Comparison of ENCODE assay signal across 18 cellular contexts in the genomic region with DNA sequence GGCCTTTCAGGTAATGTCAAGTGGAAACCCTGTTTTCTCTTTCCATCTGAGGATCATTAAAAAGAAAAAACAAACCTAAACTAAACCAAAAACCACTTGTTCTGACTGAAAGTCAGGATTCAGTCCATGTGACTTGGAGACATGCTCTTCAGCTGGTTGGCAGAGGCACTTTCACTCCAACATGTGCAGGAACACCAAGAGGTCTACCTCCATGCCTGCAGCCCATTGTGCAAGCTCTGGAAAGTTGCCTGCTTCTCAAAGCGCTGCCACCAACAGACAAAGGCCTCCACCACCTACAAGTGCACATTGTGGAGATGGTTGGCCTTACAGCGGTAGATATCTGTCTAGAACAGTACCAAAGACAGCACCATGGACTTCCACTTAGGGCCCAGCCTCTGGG.
DNase-seq lines count a peak whose midpoint lies in the region; ATAC-seq, FAIRE-seq and TF ChIP-seq lines count a peak whose summit lies in the region.
"Had no signal": no experiment of that assay in that cellular context is flagged by ENCODE, and none has a peak within 500 bp of the region (broad histone marks: within the 10 kb centered on the region; RNA-seq: fewer than 3 reads in every experiment).

No MANE protein-coding gene starts in this region.

- CTCF ChIA-PET in K562 (lab: Yijun Ruan, JAX; ENCODE audit: low intra/inter-chr PET ratio): no interaction called here

- H3K27me3 ChIP-seq in K562 (ENCODE audit: control insufficient read depth in 2 of 2, insufficient read depth in 2 of 2, low read length in 2 of 2) (no peaks in the 10 kb centered on the region), neuronal stem cell (ENCODE audit: control insufficient read depth in 3 of 3, insufficient read depth in 3 of 3, low read depth in 1 of 3, low read length in 3 of 3) (no peaks in the 10 kb centered on the region), thyroid gland (no peaks in the 10 kb centered on the region), upper lobe of left lung (no peaks in the 10 kb centered on the region)
- H3K27me3 ChIP-seq: BLaER1 had no signal

- TF ChIP-seq RAD21 in K562 (CRISPR knock-in tag; conservative IDR thresholded peaks at IDR 0.05 in 1 of 2, IDR thresholded peaks at IDR 0.05 in 1 of 2): no peak

- H3K4ac ChIP-seq in neuronal stem cell (ENCODE audit: low read length): no peak overlapping the region

- H3K4me2 ChIP-seq in K562 (ENCODE audit: insufficient read depth, low read length) (no peak overlapping the region), neuronal stem cell (ENCODE audit: insufficient read depth, low read length, poor library complexity, severe bottlenecking) (no peak overlapping the region)
- H3K4me2 ChIP-seq: BLaER1 had no signal

- H3K36me3 ChIP-seq in K562 (ENCODE audit: control insufficient read depth, insufficient read depth, low read length) (no peaks in the 10 kb centered on the region), neuronal stem cell (replicated peaks in 1 of 2; ENCODE audit: control insufficient read depth in 2 of 2, insufficient read depth in 2 of 2, low read length in 2 of 2) (no peaks in the 10 kb centered on the region), thyroid gland (no peaks in the 10 kb centered on the region), upper lobe of left lung (no peaks in the 10 kb centered on the region)
- H3K36me3 ChIP-seq: BLaER1 had no signal

- H3K9me3 ChIP-seq in K562 (replicated peaks; ENCODE audit: control insufficient read depth, insufficient read depth, low read depth, low read length) (no peaks in the 10 kb centered on the region), neuronal stem cell (replicated peaks in 1 of 2; ENCODE audit: control insufficient read depth in 2 of 2, insufficient read depth in 1 of 2, low read depth in 1 of 2, low read length in 2 of 2) (no peaks in the 10 kb centered on the region), thyroid gland (no peaks in the 10 kb centered on the region), upper lobe of left lung (no peaks in the 10 kb centered on the region)
- H3K9me3 ChIP-seq: BLaER1 had no signal

- no peak overlapping the region for H2BK5ac ChIP-seq in neuronal stem cell (ENCODE audit: low read length)

- H2BK120ac ChIP-seq in neuronal stem cell (ENCODE audit: low read depth, low read length): no peak overlapping the region

- H2AFZ ChIP-seq in K562 (ENCODE audit: low read depth, low read length): no peak overlapping the region
- no peak overlapping the region for H2AFZ ChIP-seq in neuronal stem cell (ENCODE audit: low read length)
- H2AFZ ChIP-seq: GM23248 had no signal

- intact Hi-C loops in K562 (cut with micrococcal nuclease): loop anchor here (10.0 kb wide), 1 partner anchor 147 kb away; no protein-coding TSS in a partner anchor
- intact Hi-C loops in thyroid gland (cut with DNase I): no loop called here

- no peak overlapping the region for H3K23ac ChIP-seq in neuronal stem cell (ENCODE audit: low read depth, low read length, poor library complexity)

- no peak for TF ChIP-seq POLR2A in K562 (conservative IDR thresholded peaks at IDR 0.05)
- TF ChIP-seq POLR2A in thyroid gland (IDR thresholded peaks at IDR 0.05): no peak
- no peak for TF ChIP-seq POLR2A in upper lobe of left lung (IDR thresholded peaks at IDR 0.05)

- TF ChIP-seq CTCF in K562 (IDR thresholded peaks at IDR 0.05 in 2 of 3, conservative IDR thresholded peaks at IDR 0.05 in 1 of 3; ENCODE audit: insufficient read depth in 2 of 3, low read depth in 1 of 3, low read length in 3 of 3) (no peak), thyroid gland (IDR thresholded peaks at IDR 0.05) (no peak), upper lobe of left lung (IDR thresholded peaks at IDR 0.05) (no peak)

- H3K4me3 ChIP-seq in K562: no peak overlapping the region
- H3K4me3 ChIP-seq in neuronal stem cell (ENCODE audit: low read length in 2 of 2): no peak overlapping the region
- no peak overlapping the region for H3K4me3 ChIP-seq in thyroid gland (replicated peaks in 1 of 3)
- no peak overlapping the region for H3K4me3 ChIP-seq in upper lobe of left lung
- H3K4me3 ChIP-seq: BLaER1, GM23248 had no signal

- BruUV-seq in K562 (replicated peaks; lab: Mats Ljungman, UMichigan): no TSS peak

- POLR2A ChIA-PET in K562 (lab: Yijun Ruan, JAX): no interaction called here

- peak overlapping the region; percentile 23 for H3K18ac ChIP-seq in neuronal stem cell (ENCODE audit: low read length)

- no peaks in the 10 kb centered on the region for H3K9me1 ChIP-seq in K562 (ENCODE audit: control insufficient read depth, insufficient read depth, low read length)

- H3K79me2 ChIP-seq in K562 (ENCODE audit: control insufficient read depth, insufficient read depth, low read length): no peaks in the 10 kb centered on the region

- no peak overlapping the region for H2BK15ac ChIP-seq in neuronal stem cell (ENCODE audit: low read length)

- no peaks in the 10 kb centered on the region for H4K20me1 ChIP-seq in K562 (replicated peaks; ENCODE audit: control insufficient read depth, insufficient read depth, low read length)
- H4K20me1 ChIP-seq: BLaER1 had no signal

- H3K79me1 ChIP-seq in neuronal stem cell (ENCODE audit: low read depth, low read length): no peaks in the 10 kb centered on the region

- no peak overlapping the region for H3K27ac ChIP-seq in K562 (ENCODE audit: extremely low read depth, low read depth, low read length)
- H3K27ac ChIP-seq in neuronal stem cell (replicated peaks; ENCODE audit: low read length): no peak overlapping the region
- peak overlapping the region; percentile 28 to 56 (median 52) for H3K27ac ChIP-seq in thyroid gland
- H3K27ac ChIP-seq in upper lobe of left lung: no peak overlapping the region
- H3K27ac ChIP-seq: BLaER1, C4-2B, GM23248 had no signal

- no peak for FAIRE-seq in K562 (lab: Jason Lieb, UNC)
- FAIRE-seq: G401.6, GM19239 had no signal

- H4K8ac ChIP-seq in neuronal stem cell (ENCODE audit: low read depth, low read length): no peak overlapping the region

- H2AK5ac ChIP-seq in neuronal stem cell (ENCODE audit: low read depth, low read length): no peak overlapping the region

- DNase-seq in K562 (ENCODE audit: extremely low read depth in 1 of 4, low spot score in 3 of 4) (no peak), neuronal stem cell (ENCODE audit: low spot score) (no peak), thyroid gland (peak; percentile 72 to 78), upper lobe of left lung (no peak), NCI-H345 (lab: John Stamatoyannopoulos, UW) (no peak)
- DNase-seq: Caco-2; CD4-positive, CD25-positive, alpha-beta regulatory T cell; CD8-positive, alpha-beta T cell; DMS153; DND-41; GM23248; H9 had no signal

- in situ Hi-C loops in K562 (cut with MboI): no loop called here

- no peaks in the 10 kb centered on the region; a peak in 1 of 5 replicates for H3K4me1 ChIP-seq in K562 (replicated peaks in 1 of 2; ENCODE audit: control insufficient read depth in 2 of 2, insufficient read depth in 2 of 2, low read length in 2 of 2)
- H3K4me1 ChIP-seq in neuronal stem cell (ENCODE audit: control insufficient read depth in 2 of 2, insufficient read depth in 1 of 2, low read depth in 1 of 2, low read length in 2 of 2): peaks cover 0 to 3% of the 10 kb centered on the region in 2 donors
- peaks cover 12 to 16% of the 10 kb centered on the region in 2 donors for H3K4me1 ChIP-seq in thyroid gland
- H3K4me1 ChIP-seq in upper lobe of left lung: no peaks in the 10 kb centered on the region
- H3K4me1 ChIP-seq: BLaER1 had no signal

- TF ChIP-seq EP300 in K562 (IDR thresholded peaks at IDR 0.05; ENCODE audit: low read length) (no peak), upper lobe of left lung (IDR thresholded peaks at IDR 0.05) (no peak)

- no peak overlapping the region for H4K91ac ChIP-seq in neuronal stem cell (ENCODE audit: low read depth, low read length, poor library complexity)

- 3% methylated on average over 2 of the region's 2 CpGs for WGBS in K562 (ENCODE audit: insufficient coverage, low coverage, missing lambda C conversion rate)
- WGBS in neuronal stem cell (ENCODE audit: extremely low coverage in 2 of 2, insufficient read length in 2 of 2, insufficient replicate concordance in 1 of 2), 2 donors: no CpG with 5 or more reads among the region's 2 CpGs
- 32 to 48% methylated on average over 2 of the region's 2 CpGs for WGBS in thyroid gland, 2 donors
- 90 to 100% methylated on average over 1 to 2 of the region's 2 CpGs for WGBS in upper lobe of left lung, 2 donors

- no peak overlapping the region for H3K9ac ChIP-seq in K562 (ENCODE audit: insufficient read depth in 1 of 2, low read depth in 2 of 2, low read length in 2 of 2)
- H3K9ac ChIP-seq in neuronal stem cell (ENCODE audit: low read depth, low read length, poor library complexity): no peak overlapping the region
- H3K9ac ChIP-seq: BLaER1, GM23248 had no signal

- ATAC-seq in K562: no peak
- ATAC-seq in upper lobe of left lung (ENCODE audit: low FRiP score in 2 of 2): no peak
- ATAC-seq in HG02798 (IDR thresholded peaks at IDR 0.05; ENCODE audit: poor library complexity, unreplicated experiment): no peak
- ATAC-seq: CD8-positive, alpha-beta T cell; HCT116 had no signal

- H3K14ac ChIP-seq in neuronal stem cell (ENCODE audit: low read length): no peak overlapping the region

- H2BK12ac ChIP-seq in neuronal stem cell (ENCODE audit: low read length): peak overlapping the region; percentile 31

TF ChIP-seq in K562, 482 proteins besides CTCF, POLR2A, EP300 and RAD21:
- TF ChIP-seq CEBPB (tag; IDR thresholded peaks at IDR 0.05) (0 out of 2 replicates have a peak, but pooled peaks have one; percentile 11), ZKSCAN3 (CRISPR knock-in tag; IDR thresholded peaks at IDR 0.05) (no peak), SMAD4 (CRISPR knock-in tag; conservative IDR thresholded peaks at IDR 0.05) (no peak), TAF9B (IDR thresholded peaks at IDR 0.05; ENCODE audit: partially characterized antibody) (no peak), KLF13 (tag; IDR thresholded peaks at IDR 0.05; ENCODE audit: borderline replicate concordance, low read depth) (no peak), FOXA1 (IDR thresholded peaks at IDR 0.05; ENCODE audit: borderline replicate concordance) (no peak), RFX5 (IDR thresholded peaks at IDR 0.05; ENCODE audit: low read depth, low read length) (no peak), HIVEP1 (CRISPR knock-in tag; IDR thresholded peaks at IDR 0.05) (no peak), XRCC3 (IDR thresholded peaks at IDR 0.05) (no peak)

Comparison
In these comparisons a context has a peak if more than half of its experiments do, and no peak if none do; other contexts are left out.
1. DNase-seq: peak in thyroid gland (2 of 2); none in K562 (0 of 4), neuronal stem cell (single experiment), upper lobe of left lung (0 of 2) and NCI-H345 (single experiment).
2. H3K27ac ChIP-seq: peak in thyroid gland (3 of 3); none in K562 (single experiment), neuronal stem cell (single experiment) and upper lobe of left lung (0 of 4).